ENCODE assay signal across 15 cellular contexts in genomic region chr4:7191546-7192251, GRCh38. TPM values are rescaled to one million over a fixed set of nuclear protein-coding genes. Genes with fewer than 3 reads are reported as not detected.
A peak's percentile ranks its signal among the peaks of the same experiment; 100 is the strongest.
DNase-seq lines count a peak whose midpoint lies in the region; ATAC-seq, FAIRE-seq and TF ChIP-seq lines count a peak whose summit lies in the region.
"Had no signal": no experiment of that assay in that cellular context is flagged by ENCODE, and none has a peak within 500 bp of the region (broad histone marks: within the 10 kb centered on the region; RNA-seq: fewer than 3 reads in every experiment).

No MANE protein-coding gene starts in this region.

- peak in 6 of 8 donors; percentile 3 to 19 (median 6) for ATAC-seq in heart right ventricle
- no peak for ATAC-seq in left cardiac atrium
- no peak for ATAC-seq in effector memory CD8-positive, alpha-beta T cell (replicated peaks)
- no peak for ATAC-seq in naive thymus-derived CD8-positive, alpha-beta T cell
- ATAC-seq in GM21529 (IDR thresholded peaks at IDR 0.05; ENCODE audit: unreplicated experiment) = no peak
- no peak for ATAC-seq in GM21528 (IDR thresholded peaks at IDR 0.05; ENCODE audit: low FRiP score, unreplicated experiment)

- intact Hi-C loops in heart right ventricle (cut with DNase I) (loop anchor here (1.0 to 10.0 kb wide), 12 partner anchors 100 to 611 kb away; no protein-coding TSS in a partner anchor), left cardiac atrium (cut with DNase I) (loop anchor here (2.0 to 10.0 kb wide), 5 partner anchors 105 to 526 kb away; no protein-coding TSS in a partner anchor)

- no peaks in the 10 kb centered on the region for H3K36me3 Mint-ChIP-seq in effector memory CD8-positive, alpha-beta T cell (ENCODE audit: insufficient read depth)
- peaks cover 0 to 2% (median 0%) of the 10 kb centered on the region in 3 donors for H3K36me3 Mint-ChIP-seq in naive thymus-derived CD8-positive, alpha-beta T cell
- H3K36me3 Mint-ChIP-seq: CD14-positive monocyte had no signal

- peak overlapping the region in 3 of 10 donors; percentile 20 to 36 (median 26) for H3K4me3 ChIP-seq in heart right ventricle

- 63 to 65% methylated on average over 22 of the region's 22 CpGs for WGBS in heart right ventricle, 2 donors

- no peaks in the 10 kb centered on the region for H3K9me3 Mint-ChIP-seq in effector memory CD8-positive, alpha-beta T cell
- peaks cover 0 to 5% (median 0%) of the 10 kb centered on the region in 9 donors for H3K9me3 Mint-ChIP-seq in naive thymus-derived CD8-positive, alpha-beta T cell
- H3K9me3 Mint-ChIP-seq: activated T-helper 2 cell treated with anti-CD3 and anti-CD28 coated beads, Interferon-gamma antibody, Interleukin-2, Interleukin-4, amounts not matched to agents 10 μg/mL and 5 μg/mL and 100 μg/mL, durations not matched to agents 14 hours and 24 hours and 36 hours had no signal

- H3K9me3 ChIP-seq in heart right ventricle = no peaks in the 10 kb centered on the region
- H3K9me3 ChIP-seq: right lobe of liver had no signal

- no peak overlapping the region for H3K27ac Mint-ChIP-seq in effector memory CD8-positive, alpha-beta T cell
- no peak overlapping the region for H3K27ac Mint-ChIP-seq in naive thymus-derived CD8-positive, alpha-beta T cell
- H3K27ac Mint-ChIP-seq: activated T-helper 2 cell treated with anti-CD3 and anti-CD28 coated beads, Interferon-gamma antibody, Interleukin-2, Interleukin-4, amounts not matched to agents 10 μg/mL and 5 μg/mL and 100 μg/mL, durations not matched to agents 14 hours and 24 hours and 36 hours; CD14-positive monocyte had no signal

- POLR2A ChIA-PET in naive thymus-derived CD8-positive, alpha-beta T cell (lab: Charles Lee) = no interaction called here

- no peaks in the 10 kb centered on the region for H3K36me3 ChIP-seq in heart right ventricle
- H3K36me3 ChIP-seq: right lobe of liver had no signal

- no peak overlapping the region for H3K27ac ChIP-seq in heart right ventricle
- H3K27ac ChIP-seq: right lobe of liver had no signal

- H3K4me1 Mint-ChIP-seq in effector memory CD8-positive, alpha-beta T cell (ENCODE audit: low read depth in 2 of 2) = peaks cover 0 to 2% of the 10 kb centered on the region in 2 donors
- H3K4me1 Mint-ChIP-seq in naive thymus-derived CD8-positive, alpha-beta T cell = peaks cover 0 to 2% (median under 1%) of the 10 kb centered on the region in 4 donors
- H3K4me1 Mint-ChIP-seq: CD14-positive monocyte had no signal

- no peak for FAIRE-seq in D721Med (lab: Jason Lieb, UNC)
- FAIRE-seq: GM12892, keratinocyte, TTC549 had no signal

- H3K4me1 ChIP-seq in heart right ventricle = peaks cover 4 to 18% (median 13%) of the 10 kb centered on the region in 9 donors

- H3K27me3 Mint-ChIP-seq in effector memory CD8-positive, alpha-beta T cell = peaks cover 64 to 91% of the 10 kb centered on the region in 2 donors
- peaks cover 23 to 85% (median 51%) of the 10 kb centered on the region in 5 donors for H3K27me3 Mint-ChIP-seq in naive thymus-derived CD8-positive, alpha-beta T cell

- peak overlapping the region; percentile 55 to 58 for H3K4me3 Mint-ChIP-seq in effector memory CD8-positive, alpha-beta T cell
- H3K4me3 Mint-ChIP-seq in naive thymus-derived CD8-positive, alpha-beta T cell = peak overlapping the region in 8 of 10 donors; percentile 18 to 78 (median 54)

- DNase-seq in heart right ventricle (no peak), left cardiac atrium (no peak), HuH-7 (ENCODE audit: low spot score) (no peak), D721Med (ENCODE audit: insufficient read length, low spot score) (no peak)
- DNase-seq in effector memory CD8-positive, alpha-beta T cell = no peak
- no peak for DNase-seq in naive thymus-derived CD8-positive, alpha-beta T cell
- DNase-seq: effector CD8-positive, alpha-beta T cell had no signal

- H3K27me3 ChIP-seq in heart right ventricle = peaks cover 7 to 85% (median 71%) of the 10 kb centered on the region in 7 donors
- H3K27me3 ChIP-seq: right lobe of liver had no signal

- TF ChIP-seq CTCF in heart right ventricle (IDR thresholded peaks at IDR 0.05) (no peak), D721Med (IDR thresholded peaks at IDR 0.05; ENCODE audit: insufficient read depth, missing control alignments) (no peak)

RNA-seq across cellular contexts. Expression of gene SORCS2, which starts 0.6 kb away (rescaled TPM):
- total RNA-seq in heart right ventricle (1 to 10 TPM in 9 of 10 donors, under 1 TPM in 1; 0.95 to 5.4 (median 2.6) TPM), left cardiac atrium (1 to 10 TPM; 2.4 to 2.6 TPM)
- polyA plus RNA-seq in heart right ventricle = under 1 TPM; 0.25 to 0.66 TPM
- not detected for total RNA-seq in naive thymus-derived CD8-positive, alpha-beta T cell
- polyA plus RNA-seq in naive thymus-derived CD8-positive, alpha-beta T cell = not detected

Comparison
In these comparisons a context has a peak if more than half of its experiments do, and no peak if none do; other contexts are left out.
1. ATAC-seq: peak in heart right ventricle (6 of 8); none in left cardiac atrium (0 of 2), effector memory CD8-positive, alpha-beta T cell (single experiment), naive thymus-derived CD8-positive, alpha-beta T cell (0 of 2), GM21529 (single experiment) and GM21528 (single experiment).